26 cellular contexts compared by ENCODE assay signal in the genomic region with DNA sequence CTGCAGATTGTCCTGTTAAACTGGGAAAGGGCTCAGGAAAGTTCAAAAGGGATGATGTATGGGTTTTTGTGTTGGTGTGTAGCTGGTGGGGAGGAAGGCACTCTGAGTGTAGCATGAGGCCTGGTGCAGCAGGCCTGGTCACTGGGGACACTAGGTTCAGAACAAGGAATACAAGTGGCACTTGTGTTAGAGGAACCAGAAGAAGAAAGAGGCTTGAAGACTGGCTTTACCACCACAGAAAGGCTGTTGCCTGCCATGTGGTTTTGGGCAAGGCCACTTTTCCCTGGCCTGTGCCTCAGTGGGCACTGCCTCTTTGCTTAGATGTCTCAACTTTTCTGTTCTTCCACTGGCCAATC.
DNase-seq lines count a peak whose midpoint lies in the region; ATAC-seq and TF ChIP-seq lines count a peak whose summit lies in the region.
"Had no signal": no experiment of that assay in that cellular context is flagged by ENCODE, and none has a peak within 500 bp of the region (broad histone marks: within the 10 kb centered on the region; RNA-seq: fewer than 3 reads in every experiment).

No MANE protein-coding gene starts in this region.

- H3K4me3 Mint-ChIP-seq in WTC11 (no peak overlapping the region), mesothelial cell of epicardium (no peak overlapping the region)
- H3K4me3 Mint-ChIP-seq: activated CD8-positive, alpha-beta T cell treated with anti-CD3 and anti-CD28 coated beads, Interleukin-2, amount 10 ng/mL, durations not matched to agents 7 days and 5 days; activated naive CD8-positive, alpha-beta T cell; activated T-helper 17 cell treated with anti-CD3 and anti-CD28 coated beads, Interleukin-2, amount 50 U/mL, for 72 hours; neural crest cell; T-helper 1 cell treated with Interleukin-12 subunit alpha and Interleukin-12 subunit beta and Interleukin-4 antibody, amounts not matched to agents 30 μg/mL and 1 μg/mL, for 36 hours had no signal

- POLR2A ChIA-PET in WTC11 (lab: Charles Lee): no interaction called here

- DNase-seq in DMS79 (lab: John Stamatoyannopoulos, UW) (peak; percentile 33), WTC11 (ENCODE audit: low spot score) (no peak), mesothelial cell of epicardium (ENCODE audit: low spot score in 2 of 2, unreplicated experiment in 2 of 2) (no peak), T1000 (lab: John Stamatoyannopoulos, UW) (no peak)
- no peak for DNase-seq in activated T-cell treated with anti-CD3 and anti-CD28 coated beads, Interleukin-2, amount 50 U/mL, for 48 hours
- DNase-seq: activated CD8-positive, alpha-beta T cell treated with anti-CD3 and anti-CD28 coated beads, Interleukin-2, amount 10 ng/mL, durations not matched to agents 7 days and 5 days; GF-D8; hippocampal formation; MV-4-11; NCI-H1436; NCI-H2107; NCI-H446 treated with DMSO at 0.1 percent for 48 hours; NK-92 treated with Interleukin-12 subunit alpha and Interleukin-12 subunit beta, amount 100 ng/mL, for 24 hours; posterior cingulate gyrus; right cardiac atrium; SK-N-SH; stimulated activated CD4-positive, alpha-beta T cell treated with anti-CD3 and anti-CD28 coated beads, Interleukin-1b, Interleukin-23, amount 100 ng/mL, for 48 hours; stimulated activated naive CD8-positive, alpha-beta T cell treated with anti-CD3 and anti-CD28 coated beads, Interleukin-15, Interleukin-2, amounts not matched to agents 100 U/mL and 50 U/mL, for 24 hours had no signal

- H3K9me3 Mint-ChIP-seq in WTC11: no peaks in the 10 kb centered on the region
- H3K9me3 Mint-ChIP-seq in mesothelial cell of epicardium: no peaks in the 10 kb centered on the region
- H3K9me3 Mint-ChIP-seq: activated T-helper 17 cell treated with anti-CD3 and anti-CD28 coated beads, Interleukin-2, amount 50 U/mL, for 72 hours; neural crest cell; T-helper 1 cell treated with Interleukin-12 subunit alpha and Interleukin-12 subunit beta and Interleukin-4 antibody, amounts not matched to agents 30 μg/mL and 1 μg/mL, for 36 hours had no signal

- peak overlapping the region; percentile 21 for H3K27ac ChIP-seq in C4-2B
- H3K27ac ChIP-seq: BLaER1, thoracic aorta had no signal

- peaks cover 31% of the 10 kb centered on the region for H3K4me1 Mint-ChIP-seq in WTC11
- peaks cover 16% of the 10 kb centered on the region for H3K4me1 Mint-ChIP-seq in mesothelial cell of epicardium
- H3K4me1 Mint-ChIP-seq: activated T-helper 17 cell treated with anti-CD3 and anti-CD28 coated beads, Interleukin-2, amount 50 U/mL, for 72 hours had no signal

- peak overlapping the region; percentile 32; the same call in 1 of the 2 replicates for H3K27ac Mint-ChIP-seq in WTC11
- peak overlapping the region; percentile 80 for H3K27ac Mint-ChIP-seq in mesothelial cell of epicardium
- H3K27ac Mint-ChIP-seq: activated CD8-positive, alpha-beta T cell treated with anti-CD3 and anti-CD28 coated beads, Interleukin-2, amount 10 ng/mL, durations not matched to agents 7 days and 5 days; activated naive CD8-positive, alpha-beta T cell; activated T-helper 17 cell treated with anti-CD3 and anti-CD28 coated beads, Interleukin-2, amount 50 U/mL, for 72 hours; T-helper 1 cell treated with Interleukin-12 subunit alpha and Interleukin-12 subunit beta and Interleukin-4 antibody, amounts not matched to agents 30 μg/mL and 1 μg/mL, for 36 hours had no signal

- no peaks in the 10 kb centered on the region for H3K27me3 Mint-ChIP-seq in WTC11 (ENCODE audit: low read depth)
- no peaks in the 10 kb centered on the region for H3K27me3 Mint-ChIP-seq in mesothelial cell of epicardium (ENCODE audit: low read depth)

- CTCF ChIA-PET in WTC11 (lab: Charles Lee): interaction anchor here (0.9 kb wide), 1 partner anchor 108 kb away, joined by 3 read pairs; no protein-coding TSS in a partner anchor

- H3K36me3 Mint-ChIP-seq in WTC11 (no peaks in the 10 kb centered on the region), mesothelial cell of epicardium (no peaks in the 10 kb centered on the region)
- H3K36me3 Mint-ChIP-seq: activated naive CD8-positive, alpha-beta T cell had no signal

- TF ChIP-seq CTCF in C4-2B (conservative IDR thresholded peaks at IDR 0.05) (no peak), WTC11 (IDR thresholded peaks at IDR 0.05) (no peak), mesothelial cell of epicardium (IDR thresholded peaks at IDR 0.05; ENCODE audit: unreplicated experiment) (no peak)

- ATAC-seq in WTC11 (no peak), HG02870 (IDR thresholded peaks at IDR 0.05; ENCODE audit: unreplicated experiment) (no peak)
- ATAC-seq: activated CD8-positive, alpha-beta T cell treated with anti-CD3 and anti-CD28 coated beads, Interleukin-2, amount 10 ng/mL, durations not matched to agents 7 days and 5 days; activated T-helper 17 cell treated with anti-CD3 and anti-CD28 coated beads, Interleukin-2, amount 50 U/mL, for 72 hours; stimulated activated naive CD8-positive, alpha-beta T cell treated with anti-CD3 and anti-CD28 coated beads, Interleukin-15, Interleukin-2, amounts not matched to agents 100 U/mL and 50 U/mL, for 24 hours had no signal

TF ChIP-seq in WTC11, 78 proteins besides CTCF, POLR2A, EP300 and RAD21:
- TF ChIP-seq ZNF232 (CRISPR knock-in tag; IDR thresholded peaks at IDR 0.05): no peak
- TF ChIP-seq, protein P1, sequence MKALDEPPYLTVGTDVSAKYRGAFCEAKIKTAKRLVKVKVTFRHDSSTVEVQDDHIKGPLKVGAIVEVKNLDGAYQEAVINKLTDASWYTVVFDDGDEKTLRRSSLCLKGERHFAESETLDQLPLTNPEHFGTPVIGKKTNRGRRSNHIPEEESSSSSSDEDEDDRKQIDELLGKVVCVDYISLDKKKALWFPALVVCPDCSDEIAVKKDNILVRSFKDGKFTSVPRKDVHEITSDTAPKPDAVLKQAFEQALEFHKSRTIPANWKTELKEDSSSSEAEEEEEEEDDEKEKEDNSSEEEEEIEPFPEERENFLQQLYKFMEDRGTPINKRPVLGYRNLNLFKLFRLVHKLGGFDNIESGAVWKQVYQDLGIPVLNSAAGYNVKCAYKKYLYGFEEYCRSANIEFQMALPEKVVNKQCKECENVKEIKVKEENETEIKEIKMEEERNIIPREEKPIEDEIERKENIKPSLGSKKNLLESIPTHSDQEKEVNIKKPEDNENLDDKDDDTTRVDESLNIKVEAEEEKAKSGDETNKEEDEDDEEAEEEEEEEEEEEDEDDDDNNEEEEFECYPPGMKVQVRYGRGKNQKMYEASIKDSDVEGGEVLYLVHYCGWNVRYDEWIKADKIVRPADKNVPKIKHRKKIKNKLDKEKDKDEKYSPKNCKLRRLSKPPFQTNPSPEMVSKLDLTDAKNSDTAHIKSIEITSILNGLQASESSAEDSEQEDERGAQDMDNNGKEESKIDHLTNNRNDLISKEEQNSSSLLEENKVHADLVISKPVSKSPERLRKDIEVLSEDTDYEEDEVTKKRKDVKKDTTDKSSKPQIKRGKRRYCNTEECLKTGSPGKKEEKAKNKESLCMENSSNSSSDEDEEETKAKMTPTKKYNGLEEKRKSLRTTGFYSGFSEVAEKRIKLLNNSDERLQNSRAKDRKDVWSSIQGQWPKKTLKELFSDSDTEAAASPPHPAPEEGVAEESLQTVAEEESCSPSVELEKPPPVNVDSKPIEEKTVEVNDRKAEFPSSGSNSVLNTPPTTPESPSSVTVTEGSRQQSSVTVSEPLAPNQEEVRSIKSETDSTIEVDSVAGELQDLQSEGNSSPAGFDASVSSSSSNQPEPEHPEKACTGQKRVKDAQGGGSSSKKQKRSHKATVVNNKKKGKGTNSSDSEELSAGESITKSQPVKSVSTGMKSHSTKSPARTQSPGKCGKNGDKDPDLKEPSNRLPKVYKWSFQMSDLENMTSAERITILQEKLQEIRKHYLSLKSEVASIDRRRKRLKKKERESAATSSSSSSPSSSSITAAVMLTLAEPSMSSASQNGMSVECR (CRISPR knock-in tag; IDR thresholded peaks at IDR 0.05; ENCODE audit: borderline replicate concordance): no peak
- TF ChIP-seq GRHL2 (CRISPR knock-in tag; IDR thresholded peaks at IDR 0.05; ENCODE audit: insufficient replicate concordance, severe bottlenecking): no peak
- TF ChIP-seq NFYB (CRISPR knock-in tag; conservative IDR thresholded peaks at IDR 0.05; ENCODE audit: low read depth): no peak
- TF ChIP-seq AFF4 (CRISPR knock-in tag; IDR thresholded peaks at IDR 0.05; ENCODE audit: borderline replicate concordance): no peak
